ENCODE assay signal across 18 cellular contexts in the genomic region with DNA sequence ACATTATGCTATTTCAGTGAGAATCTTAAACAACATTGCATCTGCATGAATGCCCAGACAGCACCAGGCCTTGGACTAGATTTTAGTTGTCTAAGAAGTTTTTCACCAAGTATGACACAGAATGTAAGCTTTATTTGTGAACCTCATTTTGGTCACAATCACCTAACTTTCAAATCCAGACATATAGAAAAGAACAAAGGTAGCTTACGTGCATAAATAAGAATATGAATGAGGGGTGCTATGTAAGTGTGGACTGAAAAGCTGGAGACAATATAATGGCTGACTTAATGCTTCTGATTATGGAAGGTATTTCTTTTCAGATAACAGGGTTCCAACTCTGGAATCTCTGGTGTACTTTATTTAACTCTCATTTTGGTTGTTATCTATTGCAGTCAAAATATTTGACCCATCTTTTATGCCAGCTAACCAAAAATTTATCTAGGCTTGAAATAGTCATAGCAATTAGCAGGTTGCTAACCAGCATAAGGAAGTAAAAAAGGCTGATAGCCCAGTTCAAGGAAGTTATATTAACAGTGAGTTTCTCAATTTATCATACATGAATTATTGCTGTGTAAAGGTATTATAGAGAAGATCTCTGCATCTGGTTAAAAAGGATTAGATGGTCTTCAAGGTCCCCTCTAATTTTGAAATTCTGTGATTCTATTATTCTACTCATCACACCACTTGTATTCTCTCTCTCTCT.
"Had no signal": no experiment of that assay in that cellular context is flagged by ENCODE, and none has a peak within 500 bp of the region (broad histone marks: within the 10 kb centered on the region; RNA-seq: fewer than 3 reads in every experiment).

No MANE protein-coding gene starts in this region.

- H3K9me3 Mint-ChIP-seq: activated T-helper 17 cell treated with anti-CD3 and anti-CD28 coated beads, Interleukin-2, amount 50 U/mL, for 72 hours; type B pancreatic cell had no signal

- DNase-seq: activated CD4-positive, alpha-beta T cell treated with anti-CD3 and anti-CD28 coated beads, Interleukin-2, amount 50 U/mL, for 1 hour; activated CD4-positive, CD25-positive, alpha-beta regulatory T cell; activated naive CD4-positive, alpha-beta T cell treated with anti-CD3 and anti-CD28 coated beads, Interleukin-2, amount 50 U/mL, for 16 hours; activated T-cell treated with anti-CD3 and anti-CD28 coated beads for 4 hours; adrenal gland; central memory CD4-positive, alpha-beta T cell; effector CD4-positive, alpha-beta T cell; foreskin melanocyte; head of caudate nucleus; mesendoderm; sigmoid colon; stimulated activated CD4-positive, alpha-beta T cell treated with anti-CD3 and anti-CD28 coated beads, Interleukin-12 subunit alpha, Interleukin-12 subunit beta, amount 100 ng/mL, for 4 hours; stimulated activated naive CD4-positive, alpha-beta T cell had no signal

- H3K27ac Mint-ChIP-seq: activated T-helper 17 cell treated with anti-CD3 and anti-CD28 coated beads, Interleukin-2, amount 50 U/mL, for 72 hours; type B pancreatic cell had no signal

- H3K36me3 Mint-ChIP-seq: type B pancreatic cell had no signal

- H3K4me1 Mint-ChIP-seq: activated T-helper 17 cell treated with anti-CD3 and anti-CD28 coated beads, Interleukin-2, amount 50 U/mL, for 72 hours had no signal

- H3K27me3 Mint-ChIP-seq: activated T-helper 17 cell treated with anti-CD3 and anti-CD28 coated beads, Interleukin-2, amount 50 U/mL, for 72 hours; type B pancreatic cell had no signal

- H3K27ac ChIP-seq: adrenal gland, coronary artery, neutrophil, prostate gland, sigmoid colon had no signal

- H3K4me3 Mint-ChIP-seq: activated T-helper 17 cell treated with anti-CD3 and anti-CD28 coated beads, Interleukin-2, amount 50 U/mL, for 72 hours; type B pancreatic cell had no signal
